10 cellular contexts compared by ENCODE assay signal in genomic region chr14:104138891-104139459, GRCh38. TPM values are rescaled to one million over a fixed set of nuclear protein-coding genes. Genes with fewer than 3 reads are reported as not detected.
DNase-seq lines count a peak whose midpoint lies in the region; ATAC-seq and TF ChIP-seq lines count a peak whose summit lies in the region.
"Had no signal": no experiment of that assay in that cellular context is flagged by ENCODE, and none has a peak within 500 bp of the region (broad histone marks: within the 10 kb centered on the region; RNA-seq: fewer than 3 reads in every experiment).

No MANE protein-coding gene starts in this region.

- H3K36me3 Mint-ChIP-seq in GM23338 (ENCODE audit: low read depth), result no peaks in the 10 kb centered on the region
- H3K36me3 Mint-ChIP-seq in activated T-helper 17 cell treated with anti-CD3 and anti-CD28 coated beads, Interleukin-2, amount 50 U/mL, for 72 hours (ENCODE audit: low read depth), result peaks cover 6% of the 10 kb centered on the region
- no peaks in the 10 kb centered on the region for H3K36me3 Mint-ChIP-seq in CD4-positive, alpha-beta memory T cell

- DNase-seq in GM23338 (ENCODE audit: low spot score), result no peak
- peak; percentile 12 to 46 for DNase-seq in psoas muscle
- DNase-seq in CD4-positive, alpha-beta memory T cell, result no peak
- no peak for DNase-seq in cerebellar nuclear complex (lab: John Stamatoyannopoulos, UW)
- no peak for DNase-seq in GM10266 (ENCODE audit: extremely low spot score)
- DNase-seq: activated naive CD4-positive, alpha-beta T cell had no signal

- H4K20me1 ChIP-seq in GM23338 (replicated peaks; ENCODE audit: insufficient read depth), result peaks cover 4% of the 10 kb centered on the region

- peaks cover 27% of the 10 kb centered on the region; the same call in 2 of the 3 replicates for H3K4me1 Mint-ChIP-seq in GM23338
- no peaks in the 10 kb centered on the region for H3K4me1 Mint-ChIP-seq in activated T-helper 17 cell treated with anti-CD3 and anti-CD28 coated beads, Interleukin-2, amount 50 U/mL, for 72 hours
- H3K4me1 Mint-ChIP-seq in CD4-positive, alpha-beta memory T cell, result peaks cover 2 to 9% (median 5%) of the 10 kb centered on the region in 4 donors

- H3K79me2 ChIP-seq in GM23338 (replicated peaks; ENCODE audit: insufficient read depth), result peaks cover 46% of the 10 kb centered on the region

- POLR2A ChIA-PET in CD4-positive, alpha-beta memory T cell (lab: Charles Lee; ENCODE audit: partially characterized antibody), result no interaction called here

- 3 to 7% (median 5%) methylated on average over 28 to 47 of the region's 47 CpGs for WGBS in psoas muscle, 3 donors

- H3K9me2 ChIP-seq in GM23338 (ENCODE audit: insufficient read depth), result no peaks in the 10 kb centered on the region

- H3K27ac Mint-ChIP-seq in GM23338, result no peak overlapping the region
- no peak overlapping the region for H3K27ac Mint-ChIP-seq in activated T-helper 17 cell treated with anti-CD3 and anti-CD28 coated beads, Interleukin-2, amount 50 U/mL, for 72 hours
- H3K27ac Mint-ChIP-seq in CD4-positive, alpha-beta memory T cell, result no peak overlapping the region
- H3K27ac Mint-ChIP-seq: T-helper 2 cell treated with Interferon-gamma antibody and Interleukin-4, amounts not matched to agents 5 μg/mL and 100 μg/mL, for 36 hours had no signal

- H3K36me3 ChIP-seq in GM23338 (ENCODE audit: insufficient read depth) (no peaks in the 10 kb centered on the region), psoas muscle (ENCODE audit: insufficient read depth in 1 of 2, low read depth in 1 of 2) (no peaks in the 10 kb centered on the region)
- no peaks in the 10 kb centered on the region for H3K36me3 ChIP-seq in CD4-positive, alpha-beta memory T cell (ENCODE audit: insufficient read depth, low read length)

- peaks cover 32% of the 10 kb centered on the region for H3K27me3 Mint-ChIP-seq in GM23338 (ENCODE audit: insufficient read depth, low read depth, poor library complexity)
- H3K27me3 Mint-ChIP-seq in activated T-helper 17 cell treated with anti-CD3 and anti-CD28 coated beads, Interleukin-2, amount 50 U/mL, for 72 hours, result peaks cover 15% of the 10 kb centered on the region
- peaks cover 18 to 21% of the 10 kb centered on the region in 2 donors for H3K27me3 Mint-ChIP-seq in CD4-positive, alpha-beta memory T cell

- no peaks in the 10 kb centered on the region for H3F3A ChIP-seq in GM23338 (replicated peaks; ENCODE audit: low read depth)

- H3K4me2 ChIP-seq in GM23338, result peak overlapping the region; percentile 90

- ATAC-seq in GM23338 (no peak), psoas muscle (no peak), HG02610 (IDR thresholded peaks at IDR 0.05; ENCODE audit: unreplicated experiment) (no peak)
- ATAC-seq in activated T-helper 17 cell treated with anti-CD3 and anti-CD28 coated beads, Interleukin-2, amount 50 U/mL, for 72 hours (replicated peaks), result no peak

- no peak overlapping the region for H2AFZ ChIP-seq in GM23338

- H3K4me1 ChIP-seq in GM23338 (ENCODE audit: insufficient read depth) (peaks cover 12% of the 10 kb centered on the region), psoas muscle (peaks cover 9% of the 10 kb centered on the region)
- H3K4me1 ChIP-seq in CD4-positive, alpha-beta memory T cell (ENCODE audit: insufficient read depth, low read length), result peaks cover 15% of the 10 kb centered on the region

- peak overlapping the region; percentile 72 for H3K4me3 Mint-ChIP-seq in GM23338
- peak overlapping the region; percentile 19 for H3K4me3 Mint-ChIP-seq in activated T-helper 17 cell treated with anti-CD3 and anti-CD28 coated beads, Interleukin-2, amount 50 U/mL, for 72 hours
- peak overlapping the region in 3 of 8 donors; percentile 15 to 46 (median 39) for H3K4me3 Mint-ChIP-seq in CD4-positive, alpha-beta memory T cell
- H3K4me3 Mint-ChIP-seq: T-helper 2 cell treated with Interferon-gamma antibody and Interleukin-4, amounts not matched to agents 5 μg/mL and 100 μg/mL, for 36 hours had no signal

- CTCF ChIA-PET in CD4-positive, alpha-beta memory T cell (lab: Charles Lee; ENCODE audit: partially characterized antibody), result interaction anchor here (1.4 to 1.6 kb wide), 2 partner anchors 261 to 496 kb away, joined by 3 to 7 read pairs; no protein-coding TSS in a partner anchor

- H3K9me3 ChIP-seq in psoas muscle, result no peaks in the 10 kb centered on the region
- H3K9me3 ChIP-seq in CD4-positive, alpha-beta memory T cell (ENCODE audit: control insufficient read depth in 1 of 2, low read length in 2 of 2), result no peaks in the 10 kb centered on the region

- intact Hi-C loops in psoas muscle (cut with DNase I), result loop anchor here (5.0 to 10.0 kb wide), 3 partner anchors 206 to 568 kb away; no protein-coding TSS in a partner anchor
- intact Hi-C loops in CD4-positive, alpha-beta memory T cell (cut with micrococcal nuclease), result no loop called here

- no peak overlapping the region for H3K27ac ChIP-seq in GM23338 (ENCODE audit: low read depth)
- H3K27ac ChIP-seq in psoas muscle, result no peak overlapping the region
- H3K27ac ChIP-seq in CD4-positive, alpha-beta memory T cell (ENCODE audit: low read depth, low read length), result no peak overlapping the region

- H3K27me3 ChIP-seq in GM23338 (ENCODE audit: insufficient read depth) (peaks cover 27% of the 10 kb centered on the region), psoas muscle (ENCODE audit: insufficient read depth in 3 of 3, low read length in 2 of 3) (peaks cover 0 to 55% (median 21%) of the 10 kb centered on the region in 3 donors)
- peaks cover 4% of the 10 kb centered on the region for H3K27me3 ChIP-seq in CD4-positive, alpha-beta memory T cell (ENCODE audit: insufficient read depth, low read length)

- TF ChIP-seq CTCF in GM23338 (conservative IDR thresholded peaks at IDR 0.05; ENCODE audit: low read depth in 2 of 2) (no peak), psoas muscle (IDR thresholded peaks at IDR 0.05) (no peak), GM10266 (IDR thresholded peaks at IDR 0.05; ENCODE audit: control insufficient read depth, insufficient read depth, low read depth, missing control alignments) (no peak)

- H3K4me3 ChIP-seq in GM23338, result peak overlapping the region; percentile 71
- H3K4me3 ChIP-seq in iPS-11a (ENCODE audit: low read depth, low read length), result peak overlapping the region; percentile 60
- peak overlapping the region; percentile 68 for H3K4me3 ChIP-seq in psoas muscle
- H3K4me3 ChIP-seq in CD4-positive, alpha-beta memory T cell (ENCODE audit: low read length in 2 of 2), result no peak overlapping the region

- no peaks in the 10 kb centered on the region for H3K9me3 Mint-ChIP-seq in GM23338
- no peaks in the 10 kb centered on the region for H3K9me3 Mint-ChIP-seq in activated T-helper 17 cell treated with anti-CD3 and anti-CD28 coated beads, Interleukin-2, amount 50 U/mL, for 72 hours
- H3K9me3 Mint-ChIP-seq in CD4-positive, alpha-beta memory T cell, result no peaks in the 10 kb centered on the region
- H3K9me3 Mint-ChIP-seq: T-helper 2 cell treated with Interferon-gamma antibody and Interleukin-4, amounts not matched to agents 5 μg/mL and 100 μg/mL, for 36 hours had no signal

TF ChIP-seq in GM23338, 12 proteins besides CTCF, POLR2A, EP300 and RAD21 (continues in another document):
- no peak for TF ChIP-seq NANOG (IDR thresholded peaks at IDR 0.05; ENCODE audit: borderline replicate concordance)
- no peak for TF ChIP-seq EZH2 (IDR thresholded peaks at IDR 0.05; ENCODE audit: low read depth, unreplicated experiment)
- TF ChIP-seq ETS1 (IDR thresholded peaks at IDR 0.05), result no peak
- no peak for TF ChIP-seq POLR2AphosphoS5 (IDR thresholded peaks at IDR 0.05; ENCODE audit: low read depth)
- no peak for TF ChIP-seq CREB1 (CRISPR knock-in tag; IDR thresholded peaks at IDR 0.05; ENCODE audit: low read depth)
- TF ChIP-seq ZNF331 (CRISPR knock-in tag; IDR thresholded peaks at IDR 0.05; ENCODE audit: low read depth), result no peak

RNA-seq across cellular contexts. Expression of gene KIF26A, which starts 0.6 kb away (rescaled TPM):
- 82.9 and 103 TPM in 2 replicates for total RNA-seq in GM23338 (2014; rRNA removed; shearing (Covaris generic))
- polyA plus RNA-seq in GM23338 (2016; fragmentation: Nextera tagmentation; extraction: Ambion mirVana), result 5.6 and 6.4 TPM in 2 replicates
- total RNA-seq in activated T-helper 17 cell treated with anti-CD3 and anti-CD28 coated beads, Interleukin-2, amount 50 U/mL, for 72 hours, result 1 to 10 TPM; 1.1 to 1.6 TPM
- 1 to 10 TPM; 1.8 to 3.2 (median 2.3) TPM for total RNA-seq in psoas muscle
- 1 to 10 TPM in 2 of 3 donors, under 1 TPM in 1; 0.99 to 1.6 (median 1.4) TPM for polyA plus RNA-seq in psoas muscle
- total RNA-seq in CD4-positive, alpha-beta memory T cell, result under 1 TPM; 0.22 to 0.23 TPM
- under 1 TPM in 1 of 2 donors, not detected in 1; 0.05 TPM for polyA plus RNA-seq in CD4-positive, alpha-beta memory T cell

RNA-seq across cellular contexts. Expression of gene ASPG, which starts 53.5 kb away (rescaled TPM):
- 1.4 and 6.2 TPM in 2 replicates for total RNA-seq in GM23338 (2014; rRNA removed; shearing (Covaris generic))
- polyA plus RNA-seq in GM23338 (2016; fragmentation: Nextera tagmentation; extraction: Ambion mirVana), result 0.61 and 1.1 TPM in 2 replicates
- total RNA-seq in activated T-helper 17 cell treated with anti-CD3 and anti-CD28 coated beads, Interleukin-2, amount 50 U/mL, for 72 hours, result not detected
- total RNA-seq in psoas muscle, result under 1 TPM in 3 of 4 donors, not detected in 1; 0.15 to 0.84 (median 0.51) TPM
- under 1 TPM; 0.04 to 0.61 (median 0.06) TPM for polyA plus RNA-seq in psoas muscle
- not detected for total RNA-seq in CD4-positive, alpha-beta memory T cell
- not detected for polyA plus RNA-seq in CD4-positive, alpha-beta memory T cell

Comparison
In these comparisons a context has a peak if more than half of its experiments do, and no peak if none do; other contexts are left out.
1. DNase-seq: peak in psoas muscle (2 of 2); none in GM23338 (single experiment), CD4-positive, alpha-beta memory T cell (0 of 5), cerebellar nuclear complex (0 of 2) and GM10266 (single experiment).
2. H3K4me3 ChIP-seq: peak in GM23338 (single experiment), iPS-11a (single experiment) and psoas muscle (single experiment); none in CD4-positive, alpha-beta memory T cell (0 of 2).
3. RNA of gene KIF26A, which starts 0.6 kb away (total RNA-seq): 82.9 to 103 TPM in GM23338; 1.8 to 3.2 TPM in psoas muscle, 1.1 to 1.6 TPM in activated T-helper 17 cell treated with anti-CD3 and anti-CD28 coated beads, Interleukin-2, amount 50 U/mL, for 72 hours and 0.22 to 0.23 TPM in CD4-positive, alpha-beta memory T cell; every median in the first group is over 10 times any median in the second.